15 cellular contexts compared by ENCODE assay signal in the genomic region with DNA sequence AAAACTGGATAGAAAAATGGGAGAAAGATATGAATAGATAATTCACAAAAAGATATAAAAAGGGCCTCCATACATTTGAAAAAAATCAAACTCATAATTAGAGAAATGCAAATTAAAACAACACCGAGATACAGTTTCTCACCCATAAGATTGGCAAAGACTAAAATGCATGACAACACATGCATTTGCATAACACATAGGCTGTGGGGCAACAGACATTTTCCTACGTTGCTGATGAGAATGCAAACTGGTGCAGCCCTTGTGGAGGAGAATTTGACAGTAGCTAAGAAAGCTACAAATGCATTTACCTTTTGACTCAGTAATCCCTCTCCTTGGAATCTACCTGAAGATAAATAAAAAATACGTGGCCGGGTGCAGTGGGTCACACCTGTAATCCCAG. TPM values are rescaled to one million over a fixed set of nuclear protein-coding genes. Genes with fewer than 3 reads are reported as not detected.
DNase-seq lines count a peak whose midpoint lies in the region; ATAC-seq and TF ChIP-seq lines count a peak whose summit lies in the region.
"Had no signal": no experiment of that assay in that cellular context is flagged by ENCODE, and none has a peak within 500 bp of the region (broad histone marks: within the 10 kb centered on the region; RNA-seq: fewer than 3 reads in every experiment).

No MANE protein-coding gene starts in this region.

- H3K9ac ChIP-seq in Karpas-422 (ENCODE audit: low read length), result no peak overlapping the region
- H3K9ac ChIP-seq in iPS-20b (ENCODE audit: low read depth, low read length), result no peak overlapping the region
- H3K9ac ChIP-seq: BLaER1 had no signal

- no peak for TF ChIP-seq POLR2A in ovary (IDR thresholded peaks at IDR 0.05)
- TF ChIP-seq POLR2A in esophagus muscularis mucosa (IDR thresholded peaks at IDR 0.05; ENCODE audit: low read depth), result no peak

- H3K9me3 ChIP-seq in Karpas-422 (ENCODE audit: low read length) (no peaks in the 10 kb centered on the region), OCI-LY7 (ENCODE audit: low read length) (no peaks in the 10 kb centered on the region), iPS-20b (ENCODE audit: insufficient read depth, low read depth, low read length) (no peaks in the 10 kb centered on the region), ovary (no peaks in the 10 kb centered on the region), esophagus muscularis mucosa (no peaks in the 10 kb centered on the region)
- H3K9me3 ChIP-seq: BLaER1, Caco-2 had no signal

- H3F3A ChIP-seq in GM23338 (replicated peaks; ENCODE audit: low read depth), result no peaks in the 10 kb centered on the region

- BruUV-seq in OCI-LY7 (replicated peaks; lab: Mats Ljungman, UMichigan), result no TSS peak

- H3K4me2 ChIP-seq in GM23338, result peak overlapping the region; percentile 6
- peak overlapping the region; percentile 31 for H3K4me2 ChIP-seq in Karpas-422 (ENCODE audit: low read depth, low read length, poor library complexity, severe bottlenecking)
- H3K4me2 ChIP-seq in OCI-LY7 (ENCODE audit: low read length), result no peak overlapping the region
- H3K4me2 ChIP-seq: BLaER1 had no signal

- H3K79me2 ChIP-seq in GM23338 (replicated peaks; ENCODE audit: insufficient read depth) (no peaks in the 10 kb centered on the region), Karpas-422 (ENCODE audit: low read length) (no peaks in the 10 kb centered on the region), OCI-LY7 (ENCODE audit: insufficient read depth, low read depth, low read length) (no peaks in the 10 kb centered on the region)

- 80 to 85% (median 81%) methylated on average over 4 of the region's 4 CpGs for WGBS in ovary, 3 donors
- 69% methylated on average over 4 of the region's 4 CpGs for WGBS in esophagus muscularis mucosa

- TF ChIP-seq CTCF in GM23338 (conservative IDR thresholded peaks at IDR 0.05; ENCODE audit: low read depth in 2 of 2) (no peak), OCI-LY7 (conservative IDR thresholded peaks at IDR 0.05; ENCODE audit: low read length) (no peak), ovary (IDR thresholded peaks at IDR 0.05) (no peak), esophagus muscularis mucosa (IDR thresholded peaks at IDR 0.05) (no peak)

- TF ChIP-seq EP300 in ovary (IDR thresholded peaks at IDR 0.05), result no peak
- no peak for TF ChIP-seq EP300 in esophagus muscularis mucosa (IDR thresholded peaks at IDR 0.05)

- ATAC-seq in GM23338, result peak; percentile 43; the same call in 2 of the 3 replicates

- peaks cover 2% of the 10 kb centered on the region for H3K27me3 Mint-ChIP-seq in GM23338 (ENCODE audit: insufficient read depth, low read depth, poor library complexity)

- no peaks in the 10 kb centered on the region for H4K20me1 ChIP-seq in GM23338 (replicated peaks; ENCODE audit: insufficient read depth)
- H4K20me1 ChIP-seq in Karpas-422 (ENCODE audit: insufficient read depth, low read depth, low read length), result no peaks in the 10 kb centered on the region
- no peaks in the 10 kb centered on the region for H4K20me1 ChIP-seq in OCI-LY7 (ENCODE audit: insufficient read depth, low read length)
- H4K20me1 ChIP-seq: BLaER1 had no signal

- H3K9me2 ChIP-seq in GM23338 (ENCODE audit: insufficient read depth) (no peaks in the 10 kb centered on the region), Karpas-422 (replicated peaks; ENCODE audit: insufficient read depth, low read length) (no peaks in the 10 kb centered on the region), OCI-LY7 (ENCODE audit: insufficient read depth, low read length) (no peaks in the 10 kb centered on the region)

- H2AFZ ChIP-seq in GM23338, result no peak overlapping the region
- no peak overlapping the region for H2AFZ ChIP-seq in Karpas-422 (ENCODE audit: low read length)
- 0 out of 2 replicates have a peak overlapping the region, but pooled peaks have one; percentile 1 for H2AFZ ChIP-seq in OCI-LY7 (ENCODE audit: low read length)

- H3K27me3 ChIP-seq in GM23338 (ENCODE audit: insufficient read depth) (no peaks in the 10 kb centered on the region), Karpas-422 (ENCODE audit: low read length) (no peaks in the 10 kb centered on the region), iPS-20b (ENCODE audit: insufficient read depth, low read length) (no peaks in the 10 kb centered on the region), ovary (no peaks in the 10 kb centered on the region), esophagus muscularis mucosa (no peaks in the 10 kb centered on the region)
- H3K27me3 ChIP-seq: BLaER1 had no signal

- H3K4me3 Mint-ChIP-seq in GM23338, result no peak overlapping the region
- H3K4me3 Mint-ChIP-seq: CD8-positive, alpha-beta memory T cell had no signal

- POLR2A ChIA-PET in OCI-LY7 (lab: Charles Lee), result no interaction called here

- H3K4me1 ChIP-seq in GM23338 (ENCODE audit: insufficient read depth) (peaks cover 6% of the 10 kb centered on the region), Karpas-422 (ENCODE audit: low read length) (peaks cover 28% of the 10 kb centered on the region), OCI-LY7 (ENCODE audit: insufficient read depth, low read length, poor library complexity, severe bottlenecking) (peaks cover 4% of the 10 kb centered on the region), iPS-20b (ENCODE audit: insufficient read depth, low read length) (peaks cover 9% of the 10 kb centered on the region; the same call in 1 of the 2 replicates), ovary (ENCODE audit: insufficient read depth) (no peaks in the 10 kb centered on the region), esophagus muscularis mucosa (peaks cover 0 to 7% (median 3%) of the 10 kb centered on the region in 4 donors)
- H3K4me1 ChIP-seq: BLaER1, Caco-2 had no signal

- H3K27ac ChIP-seq in GM23338 (ENCODE audit: low read depth), result no peak overlapping the region
- H3K27ac ChIP-seq in Karpas-422 (ENCODE audit: low read length), result no peak overlapping the region
- no peak overlapping the region for H3K27ac ChIP-seq in OCI-LY7 (ENCODE audit: low read depth, low read length, poor library complexity, severe bottlenecking)
- no peak overlapping the region for H3K27ac ChIP-seq in iPS-20b (ENCODE audit: low read length)
- H3K27ac ChIP-seq in ovary, result no peak overlapping the region
- no peak overlapping the region for H3K27ac ChIP-seq in esophagus muscularis mucosa (replicated peaks in 1 of 4)
- H3K27ac ChIP-seq: BLaER1 had no signal

- H3K4me1 Mint-ChIP-seq in GM23338, result peaks cover 20% of the 10 kb centered on the region; the same call in 2 of the 3 replicates

- H3K27ac Mint-ChIP-seq in GM23338, result no peak overlapping the region
- H3K27ac Mint-ChIP-seq: CD8-positive, alpha-beta memory T cell had no signal

- peaks cover 3% of the 10 kb centered on the region; the same call in 1 of the 3 replicates for H3K9me3 Mint-ChIP-seq in GM23338
- H3K9me3 Mint-ChIP-seq: CD8-positive, alpha-beta memory T cell had no signal

- CTCF ChIA-PET in OCI-LY7 (lab: Charles Lee; ENCODE audit: unreplicated experiment), result no interaction called here

- intact Hi-C loops in OCI-LY7 (cut with micrococcal nuclease; ENCODE audit: unreplicated experiment) (loop anchor here (5.0 to 10.0 kb wide), 2 partner anchors 80 to 107 kb away; no protein-coding TSS in a partner anchor), ovary (cut with DNase I) (no loop called here), esophagus muscularis mucosa (cut with DNase I) (no loop called here)

- no peaks in the 10 kb centered on the region for H3K36me3 Mint-ChIP-seq in GM23338 (ENCODE audit: low read depth)
- H3K36me3 Mint-ChIP-seq: CD8-positive, alpha-beta memory T cell had no signal

- H3K4me3 ChIP-seq in GM23338 (no peak overlapping the region), Karpas-422 (ENCODE audit: low read length) (no peak overlapping the region), OCI-LY7 (ENCODE audit: low read depth, low read length, poor library complexity, severe bottlenecking) (no peak overlapping the region), iPS-20b (ENCODE audit: low read length) (peak overlapping the region; percentile 23; the same call in 1 of the 2 replicates), ovary (no peak overlapping the region), esophagus muscularis mucosa (no peak overlapping the region)
- H3K4me3 ChIP-seq: BLaER1 had no signal

- H3K36me3 ChIP-seq in GM23338 (ENCODE audit: insufficient read depth), result no peaks in the 10 kb centered on the region
- no peaks in the 10 kb centered on the region for H3K36me3 ChIP-seq in Karpas-422 (ENCODE audit: insufficient read depth, low read length)
- no peaks in the 10 kb centered on the region for H3K36me3 ChIP-seq in OCI-LY7 (ENCODE audit: insufficient read depth, low read length)
- no peaks in the 10 kb centered on the region for H3K36me3 ChIP-seq in iPS-20b (ENCODE audit: insufficient read depth, low read depth, low read length)
- H3K36me3 ChIP-seq in ovary, result no peaks in the 10 kb centered on the region
- no peaks in the 10 kb centered on the region for H3K36me3 ChIP-seq in esophagus muscularis mucosa
- H3K36me3 ChIP-seq: BLaER1 had no signal

- peak; percentile 34 for DNase-seq in GM23338 (ENCODE audit: low spot score)
- DNase-seq in Karpas-422, result peak; percentile 65
- DNase-seq in OCI-LY7 (ENCODE audit: low spot score), result no peak
- DNase-seq in ovary, result no peak
- DNase-seq in RKO (ENCODE audit: low spot score), result no peak
- no peak for DNase-seq in esophagus muscularis mucosa (ENCODE audit: extremely low spot score)
- DNase-seq: 8988T; AML-193; Caco-2; CD8-positive, alpha-beta memory T cell; DMS53 had no signal

RNA-seq across cellular contexts. Expression of gene CAND2, which starts 11.4 kb away (rescaled TPM):
- 16.5 and 20.5 TPM in 2 replicates for total RNA-seq in GM23338 (2014; rRNA removed; shearing (Covaris generic))
- polyA plus RNA-seq in GM23338 (2016; fragmentation: Nextera tagmentation; extraction: Ambion mirVana), result 4.5 and 5.6 TPM in 2 replicates
- total RNA-seq in Karpas-422 (2014; rRNA removed; shearing (Covaris generic); ENCODE audit: low replicate concordance), result 13.0 and 21.6 TPM in 2 replicates
- 8.9 and 11.0 TPM in 2 replicates for total RNA-seq in OCI-LY7 (2014; rRNA removed; shearing (Covaris generic))
- total RNA-seq in OCI-LY7 (2022), result 4.0 and 4.1 TPM in 2 replicates
- 10 to 100 TPM; 11.4 to 25.1 (median 17.6) TPM for total RNA-seq in ovary
- 1 to 10 TPM; 3.5 to 6.3 TPM for polyA plus RNA-seq in ovary
- 10 to 100 TPM; 10.8 to 26.8 (median 19.6) TPM for total RNA-seq in esophagus muscularis mucosa
- total RNA-seq: Caco-2, HT-29 had no signal

RNA-seq across cellular contexts. Expression of gene TMEM40, which starts 26.0 kb away (rescaled TPM):
- 0.14 TPM in 1 of 2 replicates, not detected in the other for total RNA-seq in GM23338 (2014; rRNA removed; shearing (Covaris generic))
- 0.48 and 0.56 TPM in 2 replicates for polyA plus RNA-seq in GM23338 (2016; fragmentation: Nextera tagmentation; extraction: Ambion mirVana)
- 0.18 and 0.26 TPM in 2 replicates for total RNA-seq in Karpas-422 (2014; rRNA removed; shearing (Covaris generic); ENCODE audit: low replicate concordance)
- not detected in 2 replicates for total RNA-seq in OCI-LY7 (2014; rRNA removed; shearing (Covaris generic))
- total RNA-seq in OCI-LY7 (2022), result not detected in 2 replicates
- under 1 TPM in 1 of 7 donors, not detected in 6; 0.80 TPM for total RNA-seq in ovary
- under 1 TPM; 0.11 to 0.20 TPM for polyA plus RNA-seq in ovary
- total RNA-seq in esophagus muscularis mucosa, result not detected
- total RNA-seq: CD8-positive, alpha-beta memory T cell; Daoy; HT-29 had no signal
- polyA plus RNA-seq: CD8-positive, alpha-beta memory T cell had no signal

RNA-seq across cellular contexts. Expression of gene RPL32, which starts 56.3 kb away (rescaled TPM):
- total RNA-seq in GM23338 (2014; rRNA removed; shearing (Covaris generic)), result 561 and 772 TPM in 2 replicates
- polyA plus RNA-seq in GM23338 (2016; fragmentation: Nextera tagmentation; extraction: Ambion mirVana) (2,550 and 2,858 TPM in 2 replicates), ovary (1,000 to 10,000 TPM; 4,745 to 7,414 TPM)
- total RNA-seq in Karpas-422 (2014; rRNA removed; shearing (Covaris generic); ENCODE audit: low replicate concordance), result 5,091 and 6,020 TPM in 2 replicates
- total RNA-seq in OCI-LY7 (2014; rRNA removed; shearing (Covaris generic)), result 3,339 and 3,717 TPM in 2 replicates
- total RNA-seq in OCI-LY7 (2022) (2,099 and 2,324 TPM in 2 replicates), ovary (1,000 to 10,000 TPM; 1,975 to 3,878 (median 2,959) TPM), esophagus muscularis mucosa (1,000 to 10,000 TPM in 2 of 4 donors, 100 to 1,000 TPM in 2; 784 to 1,554 (median 1,100) TPM)

Comparison
In these comparisons a context has a peak if more than half of its experiments do, and no peak if none do; other contexts are left out.
1. DNase-seq: peak in GM23338 (single experiment) and Karpas-422 (single experiment); none in OCI-LY7 (single experiment), ovary (0 of 5), RKO (single experiment) and esophagus muscularis mucosa (single experiment).